ENCODE assay signal across 16 cellular contexts in the genomic region with DNA sequence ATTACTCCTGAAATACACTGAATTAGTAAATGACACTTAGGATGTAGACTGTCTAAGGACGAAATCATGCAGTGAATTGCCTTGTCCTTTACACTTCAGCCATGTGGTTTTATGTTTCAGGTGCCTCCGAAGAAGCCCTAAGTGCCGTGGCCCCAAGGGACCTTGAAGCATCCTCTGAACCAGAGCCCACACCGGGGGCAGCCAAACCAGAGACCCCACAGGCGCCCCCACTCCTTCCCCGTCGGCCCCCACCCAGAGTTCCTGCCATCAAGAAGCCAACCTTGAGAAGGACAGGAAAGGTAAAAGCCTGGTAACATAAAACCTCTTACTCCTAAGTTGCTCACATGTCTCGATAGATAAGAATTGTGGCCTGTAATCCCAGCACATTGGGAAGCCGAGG.
DNase-seq lines count a peak whose midpoint lies in the region; ATAC-seq and TF ChIP-seq lines count a peak whose summit lies in the region.
"Had no signal": no experiment of that assay in that cellular context is flagged by ENCODE, and none has a peak within 500 bp of the region (broad histone marks: within the 10 kb centered on the region; RNA-seq: fewer than 3 reads in every experiment).

No MANE protein-coding gene starts in this region.

- no peak for TF ChIP-seq CTCF in left ventricle myocardium inferior (IDR thresholded peaks at IDR 0.05; ENCODE audit: borderline replicate concordance)

- no peak for ATAC-seq in Right ventricle myocardium superior (ENCODE audit: poor library complexity)
- ATAC-seq: CD8-positive, alpha-beta T cell had no signal

- H3K9me3 ChIP-seq in left ventricle myocardium inferior (replicated peaks) = no peaks in the 10 kb centered on the region
- H3K9me3 ChIP-seq: BE2C; BLaER1 treated with 17β-estradiol and CSF1 and Interleukin-3, amounts not matched to agents 10 nM and 100 nM; Caco-2 had no signal

- H3K4me3 ChIP-seq in left ventricle myocardium inferior (no peak overlapping the region), H7 (ENCODE audit: insufficient read depth, low read depth, low read length) (no peak overlapping the region)
- H3K4me3 ChIP-seq: BLaER1 treated with 17β-estradiol and CSF1 and Interleukin-3, amounts not matched to agents 10 nM and 100 nM had no signal

- H3K36me3 ChIP-seq in left ventricle myocardium inferior (peaks cover 85% of the 10 kb centered on the region), H7 (replicated peaks; ENCODE audit: control insufficient read depth, insufficient read depth, low read length) (peaks cover 2% of the 10 kb centered on the region)
- H3K36me3 ChIP-seq: BE2C had no signal

- peaks cover 3% of the 10 kb centered on the region for H3K4me1 ChIP-seq in left ventricle myocardium inferior
- H3K4me1 ChIP-seq: BE2C, Caco-2 had no signal

- no peak overlapping the region for H3K27ac ChIP-seq in left ventricle myocardium inferior (replicated peaks)
- H3K27ac ChIP-seq: C4-2B had no signal

- intact Hi-C loops in Right ventricle myocardium superior (cut with DNase I) (no loop called here), left ventricle myocardium inferior (cut with micrococcal nuclease) (no loop called here)

- H3K27me3 ChIP-seq in left ventricle myocardium inferior (ENCODE audit: low read depth) (no peaks in the 10 kb centered on the region), H7 (ENCODE audit: control insufficient read depth, insufficient read depth, low read length) (no peaks in the 10 kb centered on the region)
- H3K27me3 ChIP-seq: BE2C; BLaER1 treated with 17β-estradiol and CSF1 and Interleukin-3, amounts not matched to agents 10 nM and 100 nM had no signal

- DNase-seq in Right ventricle myocardium superior = peak; percentile 8
- DNase-seq in left ventricle myocardium inferior = no peak
- peak; percentile 8 for DNase-seq in H7
- no peak for DNase-seq in COR-L47 (lab: John Stamatoyannopoulos, UW)
- DNase-seq in stimulated activated CD4-positive, alpha-beta T cell treated with anti-CD3 and anti-CD28 coated beads, Interleukin-4, amount 100 ng/mL, for 24 hours = no peak
- DNase-seq: 8988T; ACHN; BE2C; Caco-2; Calu3; CD4-positive, alpha-beta T cell; CD8-positive, alpha-beta T cell; DMS79 treated with DMSO at 0.1 percent for 48 hours; GF-D8 had no signal

Comparison
In these comparisons a context has a peak if more than half of its experiments do, and no peak if none do; other contexts are left out.
1. DNase-seq: peak in Right ventricle myocardium superior (single experiment) and H7 (single experiment); none in left ventricle myocardium inferior (single experiment), COR-L47 (single experiment) and stimulated activated CD4-positive, alpha-beta T cell treated with anti-CD3 and anti-CD28 coated beads, Interleukin-4, amount 100 ng/mL, for 24 hours (single experiment).